In genomic region chr1:77388655-77389054, GRCh38 we compare ENCODE assay signal across 1 cellular context.
A peak's percentile ranks its signal among the peaks of the same experiment; 100 is the strongest.
TF ChIP-seq lines count a peak whose summit lies in the region.

No MANE protein-coding gene starts in this region.

TF ChIP-seq in IMR-90, 13 proteins besides CTCF, POLR2A, EP300 and RAD21:
- TF ChIP-seq CHD1 (IDR thresholded peaks at IDR 0.05; ENCODE audit: low read depth, low read length) (no peak), MXI1 (IDR thresholded peaks at IDR 0.05; ENCODE audit: borderline replicate concordance, low read depth, low read length) (no peak), FOS (IDR thresholded peaks at IDR 0.05; ENCODE audit: low read depth, low read length) (no peak), CEBPB (IDR thresholded peaks at IDR 0.05; ENCODE audit: low read depth, low read length) (peak; percentile 41; the same call in 1 of the 2 replicates)
